In the genomic region with DNA sequence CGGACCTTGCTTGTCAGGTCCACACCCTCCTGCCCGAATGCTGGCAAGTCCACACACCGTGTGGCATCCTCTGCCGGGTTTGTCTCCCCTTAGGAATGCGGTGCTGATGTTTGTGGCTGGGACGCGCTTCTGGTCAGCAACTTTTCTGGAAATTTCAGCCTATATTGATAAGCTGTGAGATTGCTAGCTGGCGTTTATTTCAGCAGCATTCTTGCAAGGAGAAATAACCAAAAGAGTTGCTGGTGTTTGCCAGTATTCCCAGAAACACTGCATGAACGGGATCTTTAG, we compare ENCODE assay signal across 8 cellular contexts. TPM values are rescaled to one million over a fixed set of nuclear protein-coding genes. Genes with fewer than 3 reads are reported as not detected.
DNase-seq lines count a peak whose midpoint lies in the region; ATAC-seq and TF ChIP-seq lines count a peak whose summit lies in the region.

No MANE protein-coding gene starts in this region.

- H3K36me3 ChIP-seq in body of pancreas (replicated peaks in 1 of 2; ENCODE audit: insufficient read depth in 1 of 2, low read depth in 2 of 2), result no peaks in the 10 kb centered on the region
- no peaks in the 10 kb centered on the region for H3K36me3 ChIP-seq in kidney epithelial cell (ENCODE audit: control insufficient read depth, insufficient read depth, low read length)

- no peak for ATAC-seq in body of pancreas
- no peak for ATAC-seq in HG02610 (IDR thresholded peaks at IDR 0.05; ENCODE audit: unreplicated experiment)
- ATAC-seq in GM18858 (IDR thresholded peaks at IDR 0.05; ENCODE audit: unreplicated experiment), result no peak

- H3K27me3 ChIP-seq in body of pancreas (no peaks in the 10 kb centered on the region), kidney epithelial cell (ENCODE audit: control insufficient read depth, insufficient read depth, low read length) (no peaks in the 10 kb centered on the region)

- peaks cover 26% of the 10 kb centered on the region for H3K4me1 ChIP-seq in body of pancreas

- H3K9me3 ChIP-seq in body of pancreas, result no peaks in the 10 kb centered on the region

- peak overlapping the region; percentile 81 for H3K4me3 ChIP-seq in Jurkat, Clone E6-1 (ENCODE audit: low read length)
- H3K4me3 ChIP-seq in body of pancreas (peak overlapping the region; percentile 73 to 93), kidney epithelial cell (ENCODE audit: low read depth, low read length) (peak overlapping the region; percentile 98)

- DNase-seq in ELF-1 (ENCODE audit: low read depth, low spot score) (peak; percentile 70), body of pancreas (peak in 1 of 4 donors; percentile 44), kidney epithelial cell (ENCODE audit: low read depth) (peak; percentile 14), stromal cell of bone marrow (ENCODE audit: low read depth) (peak; percentile 9), NCI-H2107 treated with DMSO at 0.1 percent for 48 hours (lab: John Stamatoyannopoulos, UW; ENCODE audit: unreplicated experiment) (no peak)
- no peak for DNase-seq in Jurkat, Clone E6-1 (ENCODE audit: low read depth, low spot score)

- H3K27ac ChIP-seq in body of pancreas, result peak overlapping the region; percentile 82 to 92 (median 88)

- TF ChIP-seq POLR2A in body of pancreas (IDR thresholded peaks at IDR 0.05), result no peak

- 0% methylated on average over 8 to 9 of the region's 9 CpGs for WGBS in body of pancreas, 2 donors

- TF ChIP-seq CTCF in body of pancreas (IDR thresholded peaks at IDR 0.05) (no peak), kidney epithelial cell (IDR thresholded peaks at IDR 0.05; ENCODE audit: insufficient read depth, low read length, poor library complexity, severe bottlenecking) (no peak)

- intact Hi-C loops in body of pancreas (cut with DNase I), result no loop called here

RNA-seq across cellular contexts. Expression of gene CEPT1, which starts 0.6 kb away (rescaled TPM):
- polyA plus RNA-seq in Jurkat, Clone E6-1 (2012; ENCODE audit: insufficient read depth, insufficient read length), result 38.2 TPM
- total RNA-seq in body of pancreas (10 to 100 TPM; 16.9 to 26.0 TPM), kidney epithelial cell (23.7 and 25.2 TPM in 2 replicates)

RNA-seq across cellular contexts. Expression of gene DRAM2, which starts 0.7 kb away (rescaled TPM):
- polyA plus RNA-seq in Jurkat, Clone E6-1 (2012; ENCODE audit: insufficient read depth, insufficient read length), result 60.2 TPM
- total RNA-seq in body of pancreas (10 to 100 TPM; 11.9 to 27.5 TPM), kidney epithelial cell (69.4 and 84.3 TPM in 2 replicates)

RNA-seq across cellular contexts. Expression of gene DENND2D, which starts 59.8 kb away (rescaled TPM):
- polyA plus RNA-seq in Jurkat, Clone E6-1 (2012; ENCODE audit: insufficient read depth, insufficient read length), result 27.5 TPM
- 10 to 100 TPM; 16.1 to 35.3 TPM for total RNA-seq in body of pancreas
- total RNA-seq in kidney epithelial cell, result 13.2 and 16.6 TPM in 2 replicates

Comparison
In these comparisons a context has a peak if more than half of its experiments do, and no peak if none do; other contexts are left out.
1. DNase-seq: peak in ELF-1 (single experiment), kidney epithelial cell (single experiment) and stromal cell of bone marrow (single experiment); none in Jurkat, Clone E6-1 (single experiment) and NCI-H2107 treated with DMSO at 0.1 percent for 48 hours (single experiment).
2. Peak in every context shown above with its lines, with median percentiles within 50 percentile points of each other: H3K4me3 ChIP-seq.